In the genomic region with DNA sequence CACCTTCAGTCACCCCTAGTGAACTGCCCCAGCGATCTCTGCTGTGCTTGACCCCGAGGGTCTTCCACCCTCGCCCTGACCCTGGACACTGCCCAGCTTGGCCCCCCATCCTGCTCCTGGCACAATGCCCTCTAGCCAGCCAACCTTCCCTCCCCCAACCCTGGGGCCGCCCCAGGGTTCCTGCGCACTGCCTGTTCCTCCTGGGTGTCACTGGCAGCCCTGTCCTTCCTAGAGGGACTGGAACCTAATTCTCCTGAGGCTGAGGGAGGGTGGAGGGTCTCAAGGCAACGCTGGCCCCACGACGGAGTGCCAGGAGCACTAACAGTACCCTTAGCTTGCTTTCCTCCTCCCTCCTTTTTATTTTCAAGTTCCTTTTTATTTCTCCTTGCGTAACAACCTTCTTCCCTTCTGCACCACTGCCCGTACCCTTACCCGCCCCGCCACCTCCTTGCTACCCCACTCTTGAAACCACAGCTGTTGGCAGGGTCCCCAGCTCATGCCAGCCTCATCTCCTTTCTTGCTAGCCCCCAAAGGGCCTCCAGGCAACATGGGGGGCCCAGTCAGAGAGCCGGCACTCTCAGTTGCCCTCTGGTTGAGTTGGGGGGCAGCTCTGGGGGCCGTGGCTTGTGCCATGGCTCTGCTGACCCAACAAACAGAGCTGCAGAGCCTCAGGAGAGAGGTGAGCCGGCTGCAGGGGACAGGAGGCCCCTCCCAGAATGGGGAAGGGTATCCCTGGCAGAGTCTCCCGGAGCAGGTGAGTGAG, we compare ENCODE assay signal across 8 cellular contexts. TPM values are rescaled to one million over a fixed set of nuclear protein-coding genes. Genes with fewer than 3 reads are reported as not detected.
A peak's percentile ranks its signal among the peaks of the same experiment; 100 is the strongest.
DNase-seq lines count a peak whose midpoint lies in the region; ATAC-seq and TF ChIP-seq lines count a peak whose summit lies in the region.

Gene TNFSF13 (plus strand): TSS at position 207 of the 763 bp plus-strand sequence. CDS start 290 bp downstream, at position 497.

- no peaks in the 10 kb centered on the region for H3K27me3 ChIP-seq in CD8-positive, alpha-beta memory T cell (ENCODE audit: insufficient read depth, low read length, poor library complexity, severe bottlenecking)
- H3K27me3 ChIP-seq in OCI-LY3 (ENCODE audit: low read depth, low read length) (no peaks in the 10 kb centered on the region), neutrophil (no peaks in the 10 kb centered on the region)

- DNase-seq in CD8-positive, alpha-beta memory T cell, result peak in 1 of 5 donors; percentile 42
- DNase-seq in NCI-H2029 (lab: John Stamatoyannopoulos, UW) (no peak), occipital lobe (lab: John Stamatoyannopoulos, UW) (no peak)
- no peak for DNase-seq in effector CD8-positive, alpha-beta T cell (lab: John Stamatoyannopoulos, UW)

- POLR2A ChIA-PET in CD8-positive, alpha-beta memory T cell (lab: Charles Lee), result interaction anchor here (0.5 kb wide), 1 partner anchor 38 kb away, joined by 10 read pairs; no protein-coding TSS in a partner anchor

- peaks cover 25% of the 10 kb centered on the region for H3K79me2 ChIP-seq in OCI-LY3 (ENCODE audit: low read length)

- CTCF ChIA-PET in CD8-positive, alpha-beta memory T cell (lab: Charles Lee), result interaction anchor here (1.7 to 3.9 kb wide), 3 partner anchors 31 to 203 kb away, joined by 6 to 37 read pairs (median 9); partner anchors contain the start of genes SOX15 and TMEM95

- ATAC-seq in esophagus mucosa (peak; percentile 2), HG03457 (IDR thresholded peaks at IDR 0.05; ENCODE audit: unreplicated experiment) (no peak)

- H3K4me3 Mint-ChIP-seq in CD8-positive, alpha-beta memory T cell, result peak within 1 kb of the TSS in 4 of 7 donors; percentile 16 to 89 (median 56)

- H3K36me3 ChIP-seq in CD8-positive, alpha-beta memory T cell (ENCODE audit: insufficient read depth, low read length), result peaks cover 1% of the 10 kb centered on the region
- no peaks in the 10 kb centered on the region for H3K36me3 ChIP-seq in OCI-LY3 (replicated peaks; ENCODE audit: low read depth, low read length)
- H3K36me3 ChIP-seq in neutrophil, result peaks cover 15% of the 10 kb centered on the region

- H3K4me1 Mint-ChIP-seq in CD8-positive, alpha-beta memory T cell, result peaks cover 31 to 38% (median 36%) of the 10 kb centered on the region in 3 donors

- peaks cover 0 to 2% (median 0%) of the 10 kb centered on the region in 5 donors for H3K9me3 Mint-ChIP-seq in CD8-positive, alpha-beta memory T cell

- H3K4me3 ChIP-seq in CD8-positive, alpha-beta memory T cell (ENCODE audit: low read length), result no peak within 1 kb of the TSS
- H3K4me3 ChIP-seq in OCI-LY3 (ENCODE audit: low read length), result peak within 1 kb of the TSS; percentile 93
- peak within 1 kb of the TSS; percentile 80 to 88 for H3K4me3 ChIP-seq in neutrophil (ENCODE audit: low read depth in 1 of 2, low read length in 1 of 2)

- TF ChIP-seq CTCF in OCI-LY3 (IDR thresholded peaks at IDR 0.05; ENCODE audit: low read depth, low read length), result no peak
- no peak for TF ChIP-seq CTCF in neutrophil (IDR thresholded peaks at IDR 0.05)

- H3K4me2 ChIP-seq in OCI-LY3 (ENCODE audit: low read length), result peak within 1 kb of the TSS; percentile 100

- H2AFZ ChIP-seq in OCI-LY3 (ENCODE audit: low read depth, low read length), result no peak within 1 kb of the TSS; the same call in 1 of the 2 replicates

- no peak within 1 kb of the TSS for H3K27ac ChIP-seq in CD8-positive, alpha-beta memory T cell (ENCODE audit: low read depth, low read length)
- peak within 1 kb of the TSS; percentile 82 for H3K27ac ChIP-seq in OCI-LY3 (ENCODE audit: low read length)
- H3K27ac ChIP-seq in neutrophil, result peak within 1 kb of the TSS; percentile 92

- peaks cover 0 to 4% of the 10 kb centered on the region in 2 donors for H3K27me3 Mint-ChIP-seq in CD8-positive, alpha-beta memory T cell

- H3K9me3 ChIP-seq in CD8-positive, alpha-beta memory T cell (ENCODE audit: low read length), result no peaks in the 10 kb centered on the region
- no peaks in the 10 kb centered on the region for H3K9me3 ChIP-seq in OCI-LY3 (ENCODE audit: insufficient read depth, low read length)
- no peaks in the 10 kb centered on the region for H3K9me3 ChIP-seq in neutrophil

- peak within 1 kb of the TSS in 6 of 8 donors; percentile 29 to 93 (median 50) for H3K27ac Mint-ChIP-seq in CD8-positive, alpha-beta memory T cell

- peaks cover 46% of the 10 kb centered on the region for H3K4me1 ChIP-seq in CD8-positive, alpha-beta memory T cell (ENCODE audit: insufficient read depth, low read length)
- peaks cover 45% of the 10 kb centered on the region for H3K4me1 ChIP-seq in OCI-LY3 (ENCODE audit: low read length)
- H3K4me1 ChIP-seq in neutrophil (ENCODE audit: control insufficient read depth in 1 of 2, insufficient read depth in 1 of 2, low read depth in 1 of 2, low read length in 1 of 2), result peaks cover 58 to 63% of the 10 kb centered on the region in 2 experiments

- peaks cover 0 to 28% (median 3%) of the 10 kb centered on the region in 3 donors for H3K36me3 Mint-ChIP-seq in CD8-positive, alpha-beta memory T cell

- no peaks in the 10 kb centered on the region for H4K20me1 ChIP-seq in OCI-LY3 (ENCODE audit: insufficient read depth, low read length)

- H3K9ac ChIP-seq in OCI-LY3 (ENCODE audit: low read length), result peak within 1 kb of the TSS; percentile 98

RNA-seq across cellular contexts. Expression of gene TNFSF13, which starts in this region (rescaled TPM):
- 1 to 10 TPM in 1 of 2 experiments, under 1 TPM in 1; 0.80 to 1.6 TPM for total RNA-seq in CD8-positive, alpha-beta memory T cell
- not detected for polyA plus RNA-seq in CD8-positive, alpha-beta memory T cell
- total RNA-seq in esophagus mucosa, result 6.4 TPM
- 0.31 TPM for total RNA-seq in occipital lobe
